Comparison of ENCODE assay signal across 8 cellular contexts in the genomic region with DNA sequence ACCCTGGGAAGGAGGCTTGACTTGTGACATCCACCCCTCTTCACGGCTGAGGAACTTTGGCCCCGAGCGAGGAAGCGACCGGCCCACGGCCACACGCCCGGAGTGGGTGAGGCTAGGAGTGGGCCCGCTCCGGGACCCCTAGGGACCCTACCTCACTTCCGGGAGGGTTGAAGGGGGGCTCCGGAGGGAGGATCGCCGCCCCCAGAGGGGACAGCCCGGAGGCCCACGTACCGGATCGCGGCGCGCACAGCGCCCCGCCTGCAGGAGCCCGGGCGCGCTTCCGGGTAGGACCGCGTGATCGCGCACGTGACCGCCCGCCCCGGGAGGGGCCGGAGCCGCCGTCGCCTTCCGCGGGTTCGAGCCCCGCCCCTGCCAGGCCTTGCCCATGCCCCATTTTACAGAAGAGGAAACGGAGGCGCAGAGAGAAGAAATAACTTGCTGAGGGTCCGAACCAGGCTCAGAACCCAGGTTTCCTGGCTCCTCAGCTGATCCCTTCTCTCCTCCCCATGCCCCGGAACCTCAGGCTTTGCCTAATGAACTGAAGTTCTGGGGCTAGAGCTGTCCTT. TPM values are rescaled to one million over a fixed set of nuclear protein-coding genes. Genes with fewer than 3 reads are reported as not detected.
A peak's percentile ranks its signal among the peaks of the same experiment; 100 is the strongest.
DNase-seq lines count a peak whose midpoint lies in the region; ATAC-seq and TF ChIP-seq lines count a peak whose summit lies in the region.

A gene (minus strand): TSS at position 280 of the 566 bp plus-strand sequence. CDS start 3,695 bp downstream, outside the sequence.

- no peaks in the 10 kb centered on the region for H3K9me3 ChIP-seq in right cardiac atrium (ENCODE audit: control insufficient read depth, low read length)
- H3K9me3 ChIP-seq in vagina, result no peaks in the 10 kb centered on the region

- intact Hi-C loops in T-helper 1 cell treated with Interleukin-12 subunit alpha and Interleukin-12 subunit beta and Interleukin-4 antibody, amounts not matched to agents 30 ng/mL and 1 ng/mL, for 36 hours (cut with micrococcal nuclease), result loop anchor here (1.0 to 5.0 kb wide), 9 partner anchors 21 to 1729 kb away; a partner anchor contains a TSS
- intact Hi-C loops in right cardiac atrium (cut with DNase I) (no loop called here), vagina (cut with DNase I) (loop anchor here (5.0 to 10.0 kb wide), 2 partner anchors 179 to 692 kb away; a partner anchor contains a TSS)

- peak within 1 kb of the TSS; percentile 79 for H3K4me3 ChIP-seq in Jurkat, Clone E6-1 (ENCODE audit: low read length)
- peak within 1 kb of the TSS; percentile 72 for H3K4me3 ChIP-seq in right cardiac atrium (ENCODE audit: low read length)
- peak within 1 kb of the TSS; percentile 62 to 65 for H3K4me3 ChIP-seq in vagina

- no peak for TF ChIP-seq CTCF in vagina (IDR thresholded peaks at IDR 0.05)

- no peaks in the 10 kb centered on the region for H3K4me1 ChIP-seq in right cardiac atrium (ENCODE audit: control insufficient read depth, insufficient read depth, low read length)
- peaks cover 8% of the 10 kb centered on the region for H3K4me1 ChIP-seq in vagina

- H3K27ac ChIP-seq in angular gyrus (ENCODE audit: low read depth, low read length) (peak within 1 kb of the TSS; percentile 95), right cardiac atrium (ENCODE audit: low read length) (peak within 1 kb of the TSS; percentile 69), vagina (peak within 1 kb of the TSS; percentile 92)

- peak; percentile 75 for DNase-seq in ELF-1 (ENCODE audit: low read depth, low spot score)
- peak; percentile 63 for DNase-seq in Jurkat, Clone E6-1 (ENCODE audit: low read depth, low spot score)
- peak; percentile 90 to 95 (median 95) for DNase-seq in right cardiac atrium
- DNase-seq in renal cortical epithelial cell (ENCODE audit: low read depth), result peak; percentile 18
- DNase-seq in vagina (ENCODE audit: extremely low spot score in 2 of 2), result no peak

- WGBS in right cardiac atrium, result 3% methylated on average over 47 of the region's 47 CpGs

- ATAC-seq in GM21619 (IDR thresholded peaks at IDR 0.05; ENCODE audit: unreplicated experiment) (peak; percentile 84), right cardiac atrium (peak; percentile 96 to 98)

- peaks cover 0 to 22% of the 10 kb centered on the region in 2 donors for H3K36me3 ChIP-seq in vagina

- TF ChIP-seq POLR2A in vagina (IDR thresholded peaks at IDR 0.05), result peak in 1 of 2 donors; percentile 88

- H3K27me3 ChIP-seq in right cardiac atrium (ENCODE audit: control insufficient read depth, insufficient read depth) (no peaks in the 10 kb centered on the region), vagina (no peaks in the 10 kb centered on the region)

RNA-seq across cellular contexts. Expression of the gene that starts here (rescaled TPM):
- polyA plus RNA-seq in Jurkat, Clone E6-1 (2012; ENCODE audit: insufficient read depth, insufficient read length), result 39.1 TPM
- total RNA-seq in T-helper 1 cell treated with Interleukin-12 subunit alpha and Interleukin-12 subunit beta and Interleukin-4 antibody, amounts not matched to agents 30 ng/mL and 1 ng/mL, for 36 hours, result 82.4 and 89.8 TPM in 2 replicates
- total RNA-seq in right cardiac atrium (10 to 100 TPM; 28.1 to 34.6 (median 31.1) TPM), renal cortical epithelial cell (9.4 and 19.8 TPM in 2 replicates), vagina (62.1 TPM)
- polyA plus RNA-seq in right cardiac atrium, result 25.5 TPM

Comparison
In these comparisons a context has a peak if more than half of its experiments do, and no peak if none do; other contexts are left out.
1. DNase-seq: peak in ELF-1 (single experiment), Jurkat, Clone E6-1 (single experiment), right cardiac atrium (3 of 3) and renal cortical epithelial cell (single experiment); none in vagina (0 of 2).
2. intact Hi-C loops: an anchor here in T-helper 1 cell treated with Interleukin-12 subunit alpha and Interleukin-12 subunit beta and Interleukin-4 antibody, amounts not matched to agents 30 ng/mL and 1 ng/mL, for 36 hours (1.0 to 5.0 kb wide) and vagina (5.0 to 10.0 kb wide); none called in right cardiac atrium.
3. Peak in every context shown above with its lines, with median percentiles within 50 percentile points of each other: H3K4me3 ChIP-seq and H3K27ac ChIP-seq.